In genomic region chr15:31409196-31409595, GRCh38 we compare ENCODE assay signal across 18 cellular contexts.
DNase-seq lines count a peak whose midpoint lies in the region; ATAC-seq and TF ChIP-seq lines count a peak whose summit lies in the region.
"Had no signal": no experiment of that assay in that cellular context is flagged by ENCODE, and none has a peak within 500 bp of the region (broad histone marks: within the 10 kb centered on the region; RNA-seq: fewer than 3 reads in every experiment).

No MANE protein-coding gene starts in this region.

- H3K79me2 ChIP-seq in mammary epithelial cell (ENCODE audit: insufficient read depth, low read length), result no peaks in the 10 kb centered on the region

- H3K9ac ChIP-seq in mammary epithelial cell (ENCODE audit: insufficient read depth, low read length), result no peak overlapping the region

- intact Hi-C loops in MCF 10A (cut with micrococcal nuclease), result no loop called here
- intact Hi-C loops in mammary epithelial cell (cut with micrococcal nuclease), result no loop called here

- POLR2A ChIA-PET in MCF 10A (lab: Yijun Ruan, JAX), result no interaction called here

- DNase-seq in MCF 10A (ENCODE audit: unreplicated experiment) (peak; percentile 32), mammary epithelial cell (no peak), EH (ENCODE audit: low read depth) (peak; percentile 33), fibroblast of mammary gland (ENCODE audit: low read depth) (peak; percentile 34), NCI-H1417 (lab: John Stamatoyannopoulos, UW) (no peak), kidney tubule cell (ENCODE audit: low spot score) (no peak)
- DNase-seq: 8988T; C1 segment of cervical spinal cord; Calu3; CD4-positive, alpha-beta memory T cell; COR-L47; DMS53; DMS79 treated with DMSO at 0.1 percent for 48 hours; H9 had no signal

- CTCF ChIA-PET in MCF 10A (lab: Yijun Ruan, JAX), result no interaction called here
- CTCF ChIA-PET in mammary epithelial cell (lab: Charles Lee; ENCODE audit: low non-redundant PET), result no interaction called here

- H3K9me3 Mint-ChIP-seq in MCF 10A (ENCODE audit: unreplicated experiment), result peaks cover 14% of the 10 kb centered on the region

- H3K27ac ChIP-seq in mammary epithelial cell (ENCODE audit: insufficient read depth, low read depth, low read length), result no peak overlapping the region
- H3K27ac ChIP-seq: A549 had no signal

- H3K4me1 ChIP-seq in mammary epithelial cell (ENCODE audit: insufficient read depth, low read length), result peaks cover 6% of the 10 kb centered on the region

- no TSS peak for BruUV-seq in MCF 10A (replicated peaks; lab: Mats Ljungman, UMichigan)
- BruUV-seq in mammary epithelial cell (replicated peaks; lab: Mats Ljungman, UMichigan), result no TSS peak

- H3K27me3 Mint-ChIP-seq in MCF 10A (ENCODE audit: insufficient read depth, unreplicated experiment), result no peaks in the 10 kb centered on the region

- H3K4me1 Mint-ChIP-seq in MCF 10A (ENCODE audit: insufficient read depth, unreplicated experiment), result peaks cover 30% of the 10 kb centered on the region

- H3K36me3 Mint-ChIP-seq in MCF 10A (ENCODE audit: insufficient read depth, unreplicated experiment), result no peaks in the 10 kb centered on the region

- 100% methylated on average over 2 of the region's 2 CpGs for WGBS in mammary epithelial cell (ENCODE audit: low coverage, missing lambda C conversion rate)

- TF ChIP-seq CTCF in MCF 10A (IDR thresholded peaks at IDR 0.05; ENCODE audit: unreplicated experiment) (no peak), mammary epithelial cell (conservative IDR thresholded peaks at IDR 0.05 in 1 of 2, IDR thresholded peaks at IDR 0.05 in 1 of 2; ENCODE audit: extremely low read depth in 1 of 2, insufficient read depth in 1 of 2, low read depth in 1 of 2, low read length in 2 of 2) (no peak), fibroblast of mammary gland (conservative IDR thresholded peaks at IDR 0.05; ENCODE audit: control insufficient read depth, insufficient read depth, low read depth, low read length) (no peak)

- in situ Hi-C loops in mammary epithelial cell (cut with MboI; ENCODE audit: low sequenced_read_pairs in 2 of 2), result no loop called here

- dilution Hi-C loops in mammary epithelial cell (cut with HindIII; ENCODE audit: low sequenced_read_pairs), result no loop called here

- H3K36me3 ChIP-seq in mammary epithelial cell (ENCODE audit: insufficient read depth, low read length), result no peaks in the 10 kb centered on the region

- H3K4me2 ChIP-seq in mammary epithelial cell (ENCODE audit: insufficient read depth, low read depth, low read length), result no peak overlapping the region
- H3K4me2 ChIP-seq: A549, GM23338 had no signal

- no peak overlapping the region for H2AFZ ChIP-seq in mammary epithelial cell (ENCODE audit: low read depth, low read length)
- H2AFZ ChIP-seq: GM23338 had no signal

- no peak overlapping the region for H3K4me3 Mint-ChIP-seq in MCF 10A (ENCODE audit: unreplicated experiment)
- H3K4me3 Mint-ChIP-seq: CD4-positive, alpha-beta memory T cell; GM23338; H9 had no signal

- no peak for ATAC-seq in GM21737 (IDR thresholded peaks at IDR 0.05; ENCODE audit: unreplicated experiment)
- ATAC-seq: A549, GM23338, HCT116 had no signal

- no peaks in the 10 kb centered on the region for H4K20me1 ChIP-seq in mammary epithelial cell (ENCODE audit: insufficient read depth, low read length)

- H3K27ac Mint-ChIP-seq in MCF 10A (ENCODE audit: low read depth, unreplicated experiment), result no peak overlapping the region
- H3K27ac Mint-ChIP-seq: CD4-positive, alpha-beta memory T cell; GM23338; H9 had no signal

- no peaks in the 10 kb centered on the region for H3K9me3 ChIP-seq in mammary epithelial cell (replicated peaks; ENCODE audit: insufficient read depth, low read length)

- H3K4me3 ChIP-seq in mammary epithelial cell (replicated peaks in 1 of 3; ENCODE audit: insufficient read depth in 1 of 3, low read depth in 2 of 3, low read length in 3 of 3), result no peak overlapping the region
- H3K4me3 ChIP-seq in fibroblast of mammary gland (ENCODE audit: control insufficient read depth, low read depth, low read length), result no peak overlapping the region
- H3K4me3 ChIP-seq: A549, GM23338 had no signal

- H3K27me3 ChIP-seq in mammary epithelial cell (ENCODE audit: insufficient read depth, low read length), result no peaks in the 10 kb centered on the region

Comparison
In these comparisons a context has a peak if more than half of its experiments do, and no peak if none do; other contexts are left out.
1. DNase-seq: peak in MCF 10A (single experiment), EH (single experiment) and fibroblast of mammary gland (single experiment); none in mammary epithelial cell (single experiment), NCI-H1417 (0 of 3) and kidney tubule cell (single experiment).